Comparison of ENCODE assay signal across 15 cellular contexts in genomic region chr9:109254317-109254716, GRCh38.
A peak's percentile ranks its signal among the peaks of the same experiment; 100 is the strongest.
DNase-seq lines count a peak whose midpoint lies in the region; ATAC-seq, FAIRE-seq and TF ChIP-seq lines count a peak whose summit lies in the region.
"Had no signal": no experiment of that assay in that cellular context is flagged by ENCODE, and none has a peak within 500 bp of the region (broad histone marks: within the 10 kb centered on the region; RNA-seq: fewer than 3 reads in every experiment).

No MANE protein-coding gene starts in this region.

- H3K27me3 ChIP-seq in brain microvascular endothelial cell (replicated peaks) (no peaks in the 10 kb centered on the region), thoracic aorta (replicated peaks; ENCODE audit: insufficient read depth) (no peaks in the 10 kb centered on the region)
- H3K27me3 ChIP-seq: dorsolateral prefrontal cortex had no signal

- peaks cover 11% of the 10 kb centered on the region for H3K27me3 Mint-ChIP-seq in HFFc6 (ENCODE audit: insufficient read depth)
- peaks cover 6% of the 10 kb centered on the region for H3K27me3 Mint-ChIP-seq in activated CD4-positive, alpha-beta T cell treated with anti-CD3 and anti-CD28 coated beads, Interleukin-2, amount 10 ng/mL, durations not matched to agents 24 days and 14 days
- H3K27me3 Mint-ChIP-seq: activated naive CD4-positive, alpha-beta T cell treated with anti-CD3 and anti-CD28 coated beads, Interleukin-2, amount 50 U/mL, for 24 hours had no signal

- TF ChIP-seq CTCF in HFFc6 (IDR thresholded peaks at IDR 0.05), result no peak
- no peak for TF ChIP-seq CTCF in brain microvascular endothelial cell (IDR thresholded peaks at IDR 0.05; ENCODE audit: low read depth, low read length, missing control alignments)
- no peak for TF ChIP-seq CTCF in thoracic aorta (IDR thresholded peaks at IDR 0.05)

- no peaks in the 10 kb centered on the region for H3K36me3 ChIP-seq in brain microvascular endothelial cell (replicated peaks)
- no peaks in the 10 kb centered on the region for H3K36me3 ChIP-seq in thoracic aorta

- intact Hi-C loops in activated CD4-positive, alpha-beta T cell treated with anti-CD3 and anti-CD28 coated beads, Interleukin-2, amount 10 ng/mL, durations not matched to agents 24 days and 14 days (cut with micrococcal nuclease), result no loop called here

- H3K36me3 Mint-ChIP-seq in HFFc6 (ENCODE audit: low read depth), result no peaks in the 10 kb centered on the region; the same call in 1 of the 2 replicates
- H3K36me3 Mint-ChIP-seq in activated CD4-positive, alpha-beta T cell treated with anti-CD3 and anti-CD28 coated beads, Interleukin-2, amount 10 ng/mL, durations not matched to agents 24 days and 14 days (ENCODE audit: low read depth), result no peaks in the 10 kb centered on the region
- H3K36me3 Mint-ChIP-seq: activated naive CD4-positive, alpha-beta T cell treated with anti-CD3 and anti-CD28 coated beads, Interleukin-2, amount 50 U/mL, for 24 hours; naive B cell had no signal

- H3K27ac ChIP-seq in brain microvascular endothelial cell, result peak overlapping the region; percentile 15
- H3K27ac ChIP-seq in thoracic aorta, result peak overlapping the region; percentile 50 to 82
- H3K27ac ChIP-seq: dorsolateral prefrontal cortex had no signal

- H3K27ac Mint-ChIP-seq in HFFc6, result peak overlapping the region; percentile 81
- H3K27ac Mint-ChIP-seq in activated CD4-positive, alpha-beta T cell treated with anti-CD3 and anti-CD28 coated beads, Interleukin-2, amount 10 ng/mL, durations not matched to agents 24 days and 14 days, result no peak overlapping the region
- H3K27ac Mint-ChIP-seq: activated naive CD4-positive, alpha-beta T cell treated with anti-CD3 and anti-CD28 coated beads, Interleukin-2, amount 50 U/mL, for 24 hours; naive B cell had no signal

- FAIRE-seq in urothelium cell line (lab: Jason Lieb, UNC), result no peak
- FAIRE-seq: K562 had no signal

- peaks cover 78% of the 10 kb centered on the region for H3K4me1 Mint-ChIP-seq in HFFc6 (ENCODE audit: low read depth)
- no peaks in the 10 kb centered on the region for H3K4me1 Mint-ChIP-seq in activated CD4-positive, alpha-beta T cell treated with anti-CD3 and anti-CD28 coated beads, Interleukin-2, amount 10 ng/mL, durations not matched to agents 24 days and 14 days
- H3K4me1 Mint-ChIP-seq: activated naive CD4-positive, alpha-beta T cell treated with anti-CD3 and anti-CD28 coated beads, Interleukin-2, amount 50 U/mL, for 24 hours; naive B cell had no signal

- no peak for ATAC-seq in thoracic aorta (ENCODE audit: insufficient number of reproducible peaks, low FRiP score, low read depth)
- ATAC-seq in GM21737 (IDR thresholded peaks at IDR 0.05; ENCODE audit: unreplicated experiment), result no peak
- ATAC-seq: K562 had no signal

- H3K4me3 Mint-ChIP-seq in HFFc6, result peak overlapping the region; percentile 65
- H3K4me3 Mint-ChIP-seq in activated CD4-positive, alpha-beta T cell treated with anti-CD3 and anti-CD28 coated beads, Interleukin-2, amount 10 ng/mL, durations not matched to agents 24 days and 14 days, result no peak overlapping the region
- H3K4me3 Mint-ChIP-seq: activated naive CD4-positive, alpha-beta T cell treated with anti-CD3 and anti-CD28 coated beads, Interleukin-2, amount 50 U/mL, for 24 hours; naive B cell had no signal

- H3K4me3 ChIP-seq in brain microvascular endothelial cell (ENCODE audit: low read depth, low read length), result no peak overlapping the region
- H3K4me3 ChIP-seq in thoracic aorta, result peak overlapping the region; percentile 1
- H3K4me3 ChIP-seq: dorsolateral prefrontal cortex, K562, skin epidermis had no signal

- no peaks in the 10 kb centered on the region for H3K9me3 Mint-ChIP-seq in HFFc6
- H3K9me3 Mint-ChIP-seq in activated CD4-positive, alpha-beta T cell treated with anti-CD3 and anti-CD28 coated beads, Interleukin-2, amount 10 ng/mL, durations not matched to agents 24 days and 14 days, result no peaks in the 10 kb centered on the region
- H3K9me3 Mint-ChIP-seq: activated naive CD4-positive, alpha-beta T cell treated with anti-CD3 and anti-CD28 coated beads, Interleukin-2, amount 50 U/mL, for 24 hours; naive B cell had no signal

- H3K9me3 ChIP-seq in thoracic aorta, result no peaks in the 10 kb centered on the region

- DNase-seq in HFFc6 (peak; percentile 42), brain microvascular endothelial cell (peak; percentile 15), iris pigment epithelial cell (ENCODE audit: low read depth) (peak; percentile 86), thoracic aorta (ENCODE audit: low spot score) (no peak), urothelium cell line (ENCODE audit: low spot score) (no peak)
- DNase-seq in activated CD4-positive, alpha-beta T cell treated with anti-CD3 and anti-CD28 coated beads, Interleukin-2, amount 10 ng/mL, durations not matched to agents 24 days and 14 days, result no peak
- DNase-seq: dorsolateral prefrontal cortex, glutamatergic neuron, naive B cell, NCI-H1694, substantia nigra had no signal

- peaks cover 10 to 35% of the 10 kb centered on the region in 2 donors for H3K4me1 ChIP-seq in thoracic aorta (ENCODE audit: control insufficient read depth in 1 of 2, low read depth in 2 of 2)

- in situ Hi-C loops in brain microvascular endothelial cell (cut with HindIII; ENCODE audit: low pct_ligation_motif_present, low sequenced_read_pairs), result no loop called here

Comparison
In these comparisons a context has a peak if more than half of its experiments do, and no peak if none do; other contexts are left out.
1. DNase-seq: peak in HFFc6 (single experiment), brain microvascular endothelial cell (single experiment) and iris pigment epithelial cell (single experiment); none in thoracic aorta (single experiment), activated CD4-positive, alpha-beta T cell treated with anti-CD3 and anti-CD28 coated beads, Interleukin-2, amount 10 ng/mL, durations not matched to agents 24 days and 14 days (single experiment) and urothelium cell line (single experiment).